In the genomic region with DNA sequence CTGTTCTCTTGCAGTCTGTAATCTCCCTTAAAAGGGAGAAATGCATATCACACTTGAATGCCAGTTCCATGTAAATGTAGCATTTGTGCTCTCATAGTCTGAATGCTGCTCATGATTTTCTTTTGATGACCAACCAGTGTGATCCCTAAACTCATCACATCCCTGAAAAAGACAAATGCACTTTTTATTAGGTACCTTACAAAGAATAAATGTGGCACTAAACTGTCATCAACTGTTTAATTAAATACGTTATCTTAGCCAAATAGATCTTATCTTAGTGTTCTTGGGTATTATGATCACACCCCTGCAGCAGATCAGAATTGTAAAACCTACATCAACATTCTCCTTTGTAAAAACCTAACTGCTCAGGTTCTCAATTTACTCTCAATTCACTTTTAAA, we compare ENCODE assay signal across 1 cellular context.
TF ChIP-seq lines count a peak whose summit lies in the region.

No MANE protein-coding gene starts in this region.

TF ChIP-seq in HEK293, 187 proteins besides CTCF, POLR2A, EP300 and RAD21 (continued from another document):
- TF ChIP-seq WT1 (tag by site-specific recombination; IDR thresholded peaks at IDR 0.05), result no peak
- TF ChIP-seq TCF7L2 (IDR thresholded peaks at IDR 0.05; ENCODE audit: borderline replicate concordance, low read depth, low read length), result no peak; the same call in 1 of the 2 replicates
- TF ChIP-seq, protein P1, sequence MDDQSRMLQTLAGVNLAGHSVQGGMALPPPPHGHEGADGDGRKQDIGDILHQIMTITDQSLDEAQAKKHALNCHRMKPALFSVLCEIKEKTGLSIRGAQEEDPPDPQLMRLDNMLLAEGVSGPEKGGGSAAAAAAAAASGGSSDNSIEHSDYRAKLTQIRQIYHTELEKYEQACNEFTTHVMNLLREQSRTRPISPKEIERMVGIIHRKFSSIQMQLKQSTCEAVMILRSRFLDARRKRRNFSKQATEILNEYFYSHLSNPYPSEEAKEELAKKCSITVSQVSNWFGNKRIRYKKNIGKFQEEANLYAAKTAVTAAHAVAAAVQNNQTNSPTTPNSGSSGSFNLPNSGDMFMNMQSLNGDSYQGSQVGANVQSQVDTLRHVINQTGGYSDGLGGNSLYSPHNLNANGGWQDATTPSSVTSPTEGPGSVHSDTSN (CRISPR knock-in tag; IDR thresholded peaks at IDR 0.05), result no peak
- no peak for TF ChIP-seq KLF16 (tag by site-specific recombination; IDR thresholded peaks at IDR 0.05)
- no peak for TF ChIP-seq ZNF354C (tag by site-specific recombination; IDR thresholded peaks at IDR 0.05; ENCODE audit: borderline replicate concordance, low read depth)
- TF ChIP-seq, protein P2, sequence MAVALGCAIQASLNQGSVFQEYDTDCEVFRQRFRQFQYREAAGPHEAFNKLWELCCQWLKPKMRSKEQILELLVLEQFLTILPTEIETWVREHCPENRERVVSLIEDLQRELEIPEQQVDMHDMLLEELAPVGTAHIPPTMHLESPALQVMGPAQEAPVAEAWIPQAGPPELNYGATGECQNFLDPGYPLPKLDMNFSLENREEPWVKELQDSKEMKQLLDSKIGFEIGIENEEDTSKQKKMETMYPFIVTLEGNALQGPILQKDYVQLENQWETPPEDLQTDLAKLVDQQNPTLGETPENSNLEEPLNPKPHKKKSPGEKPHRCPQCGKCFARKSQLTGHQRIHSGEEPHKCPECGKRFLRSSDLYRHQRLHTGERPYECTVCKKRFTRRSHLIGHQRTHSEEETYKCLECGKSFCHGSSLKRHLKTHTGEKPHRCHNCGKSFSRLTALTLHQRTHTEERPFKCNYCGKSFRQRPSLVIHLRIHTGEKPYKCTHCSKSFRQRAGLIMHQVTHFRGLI (tag by site-specific recombination; IDR thresholded peaks at IDR 0.05), result no peak
